1 cellular context compared by ENCODE assay signal in genomic region chr5:43348207-43348606, GRCh38.
TF ChIP-seq lines count a peak whose summit lies in the region.

No MANE protein-coding gene starts in this region.

TF ChIP-seq in HepG2, 621 proteins besides CTCF, POLR2A, EP300 and RAD21 (continued from another document and continues in another):
- TF ChIP-seq, protein P1, sequence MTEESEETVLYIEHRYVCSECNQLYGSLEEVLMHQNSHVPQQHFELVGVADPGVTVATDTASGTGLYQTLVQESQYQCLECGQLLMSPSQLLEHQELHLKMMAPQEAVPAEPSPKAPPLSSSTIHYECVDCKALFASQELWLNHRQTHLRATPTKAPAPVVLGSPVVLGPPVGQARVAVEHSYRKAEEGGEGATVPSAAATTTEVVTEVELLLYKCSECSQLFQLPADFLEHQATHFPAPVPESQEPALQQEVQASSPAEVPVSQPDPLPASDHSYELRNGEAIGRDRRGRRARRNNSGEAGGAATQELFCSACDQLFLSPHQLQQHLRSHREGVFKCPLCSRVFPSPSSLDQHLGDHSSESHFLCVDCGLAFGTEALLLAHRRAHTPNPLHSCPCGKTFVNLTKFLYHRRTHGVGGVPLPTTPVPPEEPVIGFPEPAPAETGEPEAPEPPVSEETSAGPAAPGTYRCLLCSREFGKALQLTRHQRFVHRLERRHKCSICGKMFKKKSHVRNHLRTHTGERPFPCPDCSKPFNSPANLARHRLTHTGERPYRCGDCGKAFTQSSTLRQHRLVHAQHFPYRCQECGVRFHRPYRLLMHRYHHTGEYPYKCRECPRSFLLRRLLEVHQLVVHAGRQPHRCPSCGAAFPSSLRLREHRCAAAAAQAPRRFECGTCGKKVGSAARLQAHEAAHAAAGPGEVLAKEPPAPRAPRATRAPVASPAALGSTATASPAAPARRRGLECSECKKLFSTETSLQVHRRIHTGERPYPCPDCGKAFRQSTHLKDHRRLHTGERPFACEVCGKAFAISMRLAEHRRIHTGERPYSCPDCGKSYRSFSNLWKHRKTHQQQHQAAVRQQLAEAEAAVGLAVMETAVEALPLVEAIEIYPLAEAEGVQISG (CRISPR knock-in tag; IDR thresholded peaks at IDR 0.05) = no peak
- peak; percentile 37; the same call in 1 of the 2 replicates for TF ChIP-seq FOXO1 (CRISPR knock-in tag; IDR thresholded peaks at IDR 0.05)
- TF ChIP-seq ZSCAN9 (CRISPR knock-in tag; IDR thresholded peaks at IDR 0.05; ENCODE audit: borderline replicate concordance) = peak; percentile 46; the same call in 1 of the 2 replicates
- no peak for TF ChIP-seq ZNF607 (CRISPR knock-in tag; IDR thresholded peaks at IDR 0.05; ENCODE audit: borderline replicate concordance)
- no peak for TF ChIP-seq ZFP41 (CRISPR knock-in tag; IDR thresholded peaks at IDR 0.05; ENCODE audit: borderline replicate concordance)
- 0 out of 2 replicates have a peak, but pooled peaks have one; percentile 60 for TF ChIP-seq DPF2 (CRISPR knock-in tag; IDR thresholded peaks at IDR 0.05; ENCODE audit: borderline replicate concordance, low read depth)
- TF ChIP-seq ZBTB38 (CRISPR knock-in tag; IDR thresholded peaks at IDR 0.05) = no peak
- no peak for TF ChIP-seq ZNF207 (IDR thresholded peaks at IDR 0.05; ENCODE audit: borderline replicate concordance)
- TF ChIP-seq ZNF577 (CRISPR knock-in tag; IDR thresholded peaks at IDR 0.05; ENCODE audit: borderline replicate concordance, low read depth) = no peak
- TF ChIP-seq, protein P2, sequence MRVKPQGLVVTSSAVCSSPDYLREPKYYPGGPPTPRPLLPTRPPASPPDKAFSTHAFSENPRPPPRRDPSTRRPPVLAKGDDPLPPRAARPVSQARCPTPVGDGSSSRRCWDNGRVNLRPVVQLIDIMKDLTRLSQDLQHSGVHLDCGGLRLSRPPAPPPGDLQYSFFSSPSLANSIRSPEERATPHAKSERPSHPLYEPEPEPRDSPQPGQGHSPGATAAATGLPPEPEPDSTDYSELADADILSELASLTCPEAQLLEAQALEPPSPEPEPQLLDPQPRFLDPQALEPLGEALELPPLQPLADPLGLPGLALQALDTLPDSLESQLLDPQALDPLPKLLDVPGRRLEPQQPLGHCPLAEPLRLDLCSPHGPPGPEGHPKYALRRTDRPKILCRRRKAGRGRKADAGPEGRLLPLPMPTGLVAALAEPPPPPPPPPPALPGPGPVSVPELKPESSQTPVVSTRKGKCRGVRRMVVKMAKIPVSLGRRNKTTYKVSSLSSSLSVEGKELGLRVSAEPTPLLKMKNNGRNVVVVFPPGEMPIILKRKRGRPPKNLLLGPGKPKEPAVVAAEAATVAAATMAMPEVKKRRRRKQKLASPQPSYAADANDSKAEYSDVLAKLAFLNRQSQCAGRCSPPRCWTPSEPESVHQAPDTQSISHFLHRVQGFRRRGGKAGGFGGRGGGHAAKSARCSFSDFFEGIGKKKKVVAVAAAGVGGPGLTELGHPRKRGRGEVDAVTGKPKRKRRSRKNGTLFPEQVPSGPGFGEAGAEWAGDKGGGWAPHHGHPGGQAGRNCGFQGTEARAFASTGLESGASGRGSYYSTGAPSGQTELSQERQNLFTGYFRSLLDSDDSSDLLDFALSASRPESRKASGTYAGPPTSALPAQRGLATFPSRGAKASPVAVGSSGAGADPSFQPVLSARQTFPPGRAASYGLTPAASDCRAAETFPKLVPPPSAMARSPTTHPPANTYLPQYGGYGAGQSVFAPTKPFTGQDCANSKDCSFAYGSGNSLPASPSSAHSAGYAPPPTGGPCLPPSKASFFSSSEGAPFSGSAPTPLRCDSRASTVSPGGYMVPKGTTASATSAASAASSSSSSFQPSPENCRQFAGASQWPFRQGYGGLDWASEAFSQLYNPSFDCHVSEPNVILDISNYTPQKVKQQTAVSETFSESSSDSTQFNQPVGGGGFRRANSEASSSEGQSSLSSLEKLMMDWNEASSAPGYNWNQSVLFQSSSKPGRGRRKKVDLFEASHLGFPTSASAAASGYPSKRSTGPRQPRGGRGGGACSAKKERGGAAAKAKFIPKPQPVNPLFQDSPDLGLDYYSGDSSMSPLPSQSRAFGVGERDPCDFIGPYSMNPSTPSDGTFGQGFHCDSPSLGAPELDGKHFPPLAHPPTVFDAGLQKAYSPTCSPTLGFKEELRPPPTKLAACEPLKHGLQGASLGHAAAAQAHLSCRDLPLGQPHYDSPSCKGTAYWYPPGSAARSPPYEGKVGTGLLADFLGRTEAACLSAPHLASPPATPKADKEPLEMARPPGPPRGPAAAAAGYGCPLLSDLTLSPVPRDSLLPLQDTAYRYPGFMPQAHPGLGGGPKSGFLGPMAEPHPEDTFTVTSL (CRISPR knock-in tag; IDR thresholded peaks at IDR 0.05; ENCODE audit: borderline replicate concordance) = peak; percentile 52; the same call in 1 of the 2 replicates
- no peak for TF ChIP-seq POLR2AphosphoS2 (IDR thresholded peaks at IDR 0.05; ENCODE audit: low read depth, low read length)
- no peak for TF ChIP-seq ZNF34 (CRISPR knock-in tag; IDR thresholded peaks at IDR 0.05; ENCODE audit: borderline replicate concordance)
- TF ChIP-seq, protein P3, sequence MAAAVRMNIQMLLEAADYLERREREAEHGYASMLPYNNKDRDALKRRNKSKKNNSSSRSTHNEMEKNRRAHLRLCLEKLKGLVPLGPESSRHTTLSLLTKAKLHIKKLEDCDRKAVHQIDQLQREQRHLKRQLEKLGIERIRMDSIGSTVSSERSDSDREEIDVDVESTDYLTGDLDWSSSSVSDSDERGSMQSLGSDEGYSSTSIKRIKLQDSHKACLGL (CRISPR knock-in tag; IDR thresholded peaks at IDR 0.05) = no peak
- no peak for TF ChIP-seq RBFOX2 (IDR thresholded peaks at IDR 0.05; ENCODE audit: low read depth, low read length)
- TF ChIP-seq JDP2 (CRISPR knock-in tag; IDR thresholded peaks at IDR 0.05; ENCODE audit: borderline replicate concordance) = no peak
- no peak for TF ChIP-seq ZNF235 (CRISPR knock-in tag; IDR thresholded peaks at IDR 0.05; ENCODE audit: borderline replicate concordance)
- no peak for TF ChIP-seq HNRNPL (IDR thresholded peaks at IDR 0.05; ENCODE audit: low read depth, low read length)
- no peak for TF ChIP-seq ZNF431 (CRISPR knock-in tag; IDR thresholded peaks at IDR 0.05; ENCODE audit: borderline replicate concordance, low read depth)
- TF ChIP-seq XBP1 (CRISPR knock-in tag; IDR thresholded peaks at IDR 0.05) = no peak
- TF ChIP-seq, protein P4, sequence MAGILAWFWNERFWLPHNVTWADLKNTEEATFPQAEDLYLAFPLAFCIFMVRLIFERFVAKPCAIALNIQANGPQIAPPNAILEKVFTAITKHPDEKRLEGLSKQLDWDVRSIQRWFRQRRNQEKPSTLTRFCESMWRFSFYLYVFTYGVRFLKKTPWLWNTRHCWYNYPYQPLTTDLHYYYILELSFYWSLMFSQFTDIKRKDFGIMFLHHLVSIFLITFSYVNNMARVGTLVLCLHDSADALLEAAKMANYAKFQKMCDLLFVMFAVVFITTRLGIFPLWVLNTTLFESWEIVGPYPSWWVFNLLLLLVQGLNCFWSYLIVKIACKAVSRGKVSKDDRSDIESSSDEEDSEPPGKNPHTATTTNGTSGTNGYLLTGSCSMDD (CRISPR knock-in tag; IDR thresholded peaks at IDR 0.05) = no peak
- no peak for TF ChIP-seq ZNF570 (CRISPR knock-in tag; IDR thresholded peaks at IDR 0.05; ENCODE audit: borderline replicate concordance)
- no peak for TF ChIP-seq TCF7L2 (IDR thresholded peaks at IDR 0.05; ENCODE audit: low read depth, low read length)
- TF ChIP-seq ZNF839 (CRISPR knock-in tag; IDR thresholded peaks at IDR 0.05; ENCODE audit: borderline replicate concordance) = no peak
- no peak for TF ChIP-seq ZBTB8A (CRISPR knock-in tag; IDR thresholded peaks at IDR 0.05; ENCODE audit: borderline replicate concordance, low read depth)
- TF ChIP-seq, protein P5, sequence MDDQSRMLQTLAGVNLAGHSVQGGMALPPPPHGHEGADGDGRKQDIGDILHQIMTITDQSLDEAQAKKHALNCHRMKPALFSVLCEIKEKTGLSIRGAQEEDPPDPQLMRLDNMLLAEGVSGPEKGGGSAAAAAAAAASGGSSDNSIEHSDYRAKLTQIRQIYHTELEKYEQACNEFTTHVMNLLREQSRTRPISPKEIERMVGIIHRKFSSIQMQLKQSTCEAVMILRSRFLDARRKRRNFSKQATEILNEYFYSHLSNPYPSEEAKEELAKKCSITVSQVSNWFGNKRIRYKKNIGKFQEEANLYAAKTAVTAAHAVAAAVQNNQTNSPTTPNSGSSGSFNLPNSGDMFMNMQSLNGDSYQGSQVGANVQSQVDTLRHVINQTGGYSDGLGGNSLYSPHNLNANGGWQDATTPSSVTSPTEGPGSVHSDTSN (CRISPR knock-in tag; IDR thresholded peaks at IDR 0.05; ENCODE audit: borderline replicate concordance) = no peak
- no peak for TF ChIP-seq ZNF615 (CRISPR knock-in tag; IDR thresholded peaks at IDR 0.05; ENCODE audit: borderline replicate concordance)
- TF ChIP-seq PTBP1 (IDR thresholded peaks at IDR 0.05; ENCODE audit: low read depth, low read length, poor library complexity, severe bottlenecking) = no peak
- TF ChIP-seq, protein P6, sequence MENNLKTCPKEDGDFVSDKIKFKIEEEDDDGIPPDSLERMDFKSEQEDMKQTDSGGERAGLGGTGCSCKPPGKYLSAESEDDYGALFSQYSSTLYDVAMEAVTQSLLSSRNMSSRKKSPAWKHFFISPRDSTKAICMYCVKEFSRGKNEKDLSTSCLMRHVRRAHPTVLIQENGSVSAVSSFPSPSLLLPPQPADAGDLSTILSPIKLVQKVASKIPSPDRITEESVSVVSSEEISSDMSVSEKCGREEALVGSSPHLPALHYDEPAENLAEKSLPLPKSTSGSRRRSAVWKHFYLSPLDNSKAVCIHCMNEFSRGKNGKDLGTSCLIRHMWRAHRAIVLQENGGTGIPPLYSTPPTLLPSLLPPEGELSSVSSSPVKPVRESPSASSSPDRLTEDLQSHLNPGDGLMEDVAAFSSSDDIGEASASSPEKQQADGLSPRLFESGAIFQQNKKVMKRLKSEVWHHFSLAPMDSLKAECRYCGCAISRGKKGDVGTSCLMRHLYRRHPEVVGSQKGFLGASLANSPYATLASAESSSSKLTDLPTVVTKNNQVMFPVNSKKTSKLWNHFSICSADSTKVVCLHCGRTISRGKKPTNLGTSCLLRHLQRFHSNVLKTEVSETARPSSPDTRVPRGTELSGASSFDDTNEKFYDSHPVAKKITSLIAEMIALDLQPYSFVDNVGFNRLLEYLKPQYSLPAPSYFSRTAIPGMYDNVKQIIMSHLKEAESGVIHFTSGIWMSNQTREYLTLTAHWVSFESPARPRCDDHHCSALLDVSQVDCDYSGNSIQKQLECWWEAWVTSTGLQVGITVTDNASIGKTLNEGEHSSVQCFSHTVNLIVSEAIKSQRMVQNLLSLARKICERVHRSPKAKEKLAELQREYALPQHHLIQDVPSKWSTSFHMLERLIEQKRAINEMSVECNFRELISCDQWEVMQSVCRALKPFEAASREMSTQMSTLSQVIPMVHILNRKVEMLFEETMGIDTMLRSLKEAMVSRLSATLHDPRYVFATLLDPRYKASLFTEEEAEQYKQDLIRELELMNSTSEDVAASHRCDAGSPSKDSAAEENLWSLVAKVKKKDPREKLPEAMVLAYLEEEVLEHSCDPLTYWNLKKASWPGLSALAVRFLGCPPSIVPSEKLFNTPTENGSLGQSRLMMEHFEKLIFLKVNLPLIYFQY (CRISPR knock-in tag; IDR thresholded peaks at IDR 0.05; ENCODE audit: borderline replicate concordance) = no peak
- TF ChIP-seq, protein P7, sequence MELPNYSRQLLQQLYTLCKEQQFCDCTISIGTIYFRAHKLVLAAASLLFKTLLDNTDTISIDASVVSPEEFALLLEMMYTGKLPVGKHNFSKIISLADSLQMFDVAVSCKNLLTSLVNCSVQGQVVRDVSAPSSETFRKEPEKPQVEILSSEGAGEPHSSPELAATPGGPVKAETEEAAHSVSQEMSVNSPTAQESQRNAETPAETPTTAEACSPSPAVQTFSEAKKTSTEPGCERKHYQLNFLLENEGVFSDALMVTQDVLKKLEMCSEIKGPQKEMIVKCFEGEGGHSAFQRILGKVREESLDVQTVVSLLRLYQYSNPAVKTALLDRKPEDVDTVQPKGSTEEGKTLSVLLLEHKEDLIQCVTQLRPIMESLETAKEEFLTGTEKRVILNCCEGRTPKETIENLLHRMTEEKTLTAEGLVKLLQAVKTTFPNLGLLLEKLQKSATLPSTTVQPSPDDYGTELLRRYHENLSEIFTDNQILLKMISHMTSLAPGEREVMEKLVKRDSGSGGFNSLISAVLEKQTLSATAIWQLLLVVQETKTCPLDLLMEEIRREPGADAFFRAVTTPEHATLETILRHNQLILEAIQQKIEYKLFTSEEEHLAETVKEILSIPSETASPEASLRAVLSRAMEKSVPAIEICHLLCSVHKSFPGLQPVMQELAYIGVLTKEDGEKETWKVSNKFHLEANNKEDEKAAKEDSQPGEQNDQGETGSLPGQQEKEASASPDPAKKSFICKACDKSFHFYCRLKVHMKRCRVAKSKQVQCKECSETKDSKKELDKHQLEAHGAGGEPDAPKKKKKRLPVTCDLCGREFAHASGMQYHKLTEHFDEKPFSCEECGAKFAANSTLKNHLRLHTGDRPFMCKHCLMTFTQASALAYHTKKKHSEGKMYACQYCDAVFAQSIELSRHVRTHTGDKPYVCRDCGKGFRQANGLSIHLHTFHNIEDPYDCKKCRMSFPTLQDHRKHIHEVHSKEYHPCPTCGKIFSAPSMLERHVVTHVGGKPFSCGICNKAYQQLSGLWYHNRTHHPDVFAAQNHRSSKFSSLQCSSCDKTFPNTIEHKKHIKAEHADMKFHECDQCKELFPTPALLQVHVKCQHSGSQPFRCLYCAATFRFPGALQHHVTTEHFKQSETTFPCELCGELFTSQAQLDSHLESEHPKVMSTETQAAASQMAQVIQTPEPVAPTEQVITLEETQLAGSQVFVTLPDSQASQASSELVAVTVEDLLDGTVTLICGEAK (IDR thresholded peaks at IDR 0.05) = no peak
- TF ChIP-seq, protein P7 (CRISPR knock-in tag; IDR thresholded peaks at IDR 0.05) = no peak
